19 cellular contexts compared by ENCODE assay signal in the genomic region with DNA sequence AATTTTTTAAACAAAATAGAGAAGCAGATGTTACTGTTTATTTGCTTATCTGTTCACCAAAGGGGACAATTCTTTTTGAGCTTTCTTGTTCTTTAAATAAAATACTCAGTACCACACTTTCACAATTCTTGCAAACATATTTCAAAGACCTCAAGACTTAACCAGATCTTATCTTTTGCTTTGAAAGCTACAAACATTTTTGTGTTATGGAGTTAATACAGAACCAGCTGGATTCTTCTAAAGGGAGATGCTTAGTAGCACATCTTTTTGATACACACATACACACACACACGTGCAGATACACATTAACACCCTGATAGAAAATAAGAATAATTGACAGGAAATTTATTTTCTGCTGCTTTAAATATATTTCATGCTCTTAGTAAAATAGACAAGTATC.
"Had no signal": no experiment of that assay in that cellular context is flagged by ENCODE, and none has a peak within 500 bp of the region (broad histone marks: within the 10 kb centered on the region; RNA-seq: fewer than 3 reads in every experiment).

No MANE protein-coding gene starts in this region.

- DNase-seq: activated CD4-positive, alpha-beta T cell treated with anti-CD3 and anti-CD28 coated beads, Interleukin-2, amount 50 U/mL, for 48 hours; activated CD4-positive, CD25-positive, alpha-beta regulatory T cell; activated naive CD8-positive, alpha-beta T cell treated with anti-CD3 and anti-CD28 coated beads, Interleukin-2, amount 50 U/mL, for 24 hours; activated T-cell treated with anti-CD3 and anti-CD28 coated beads for 4 hours; activated T-cell treated with anti-CD3 and anti-CD28 coated beads, Interleukin-2, amount 50 U/mL, for 72 hours; amniotic stem cell; MG63; NCI-H1105 treated with DMSO at 0.1 percent for 48 hours; NCI-H1436 treated with DMSO at 0.1 percent for 48 hours; NCI-H187 treated with DMSO at 0.1 percent for 48 hours; NCI-H2081 treated with DMSO at 0.1 percent for 48 hours; NCI-H446; NCI-H524; SIG-M5 had no signal

- H3K27ac Mint-ChIP-seq: activated naive CD4-positive, alpha-beta T cell treated with anti-CD3 and anti-CD28 coated beads, Interleukin-2, amount 50 U/mL, for 72 hours; activated T-cell treated with anti-CD3 and anti-CD28 coated beads, Interleukin-2, amount 50 U/mL, for 72 hours; brain had no signal

- H3K36me3 ChIP-seq: ascending aorta, MG63 had no signal

- H3K9me3 Mint-ChIP-seq: activated naive CD4-positive, alpha-beta T cell treated with anti-CD3 and anti-CD28 coated beads, Interleukin-2, amount 50 U/mL, for 72 hours; activated naive CD8-positive, alpha-beta T cell treated with anti-CD3 and anti-CD28 coated beads, Interleukin-2, amount 50 U/mL, for 24 hours; activated T-cell treated with anti-CD3 and anti-CD28 coated beads, Interleukin-2, amount 50 U/mL, for 72 hours; brain; central memory CD8-positive, alpha-beta T cell had no signal

- H3K36me3 Mint-ChIP-seq: activated naive CD4-positive, alpha-beta T cell treated with anti-CD3 and anti-CD28 coated beads, Interleukin-2, amount 50 U/mL, for 72 hours; brain had no signal

- H3K27ac ChIP-seq: ascending aorta, VCaP had no signal

- ATAC-seq: activated naive CD4-positive, alpha-beta T cell treated with anti-CD3 and anti-CD28 coated beads, Interleukin-2, amount 50 U/mL, for 72 hours; activated naive CD8-positive, alpha-beta T cell treated with anti-CD3 and anti-CD28 coated beads, Interleukin-2, amount 50 U/mL, for 24 hours; activated T-cell treated with anti-CD3 and anti-CD28 coated beads, Interleukin-2, amount 50 U/mL, for 72 hours had no signal

- H3K4me3 ChIP-seq: ascending aorta, MG63 had no signal

- H3K4me1 ChIP-seq: ascending aorta had no signal

- H3K27me3 Mint-ChIP-seq: brain; central memory CD8-positive, alpha-beta T cell had no signal

- H3K9me3 ChIP-seq: ascending aorta, MG63 had no signal

- H3K27me3 ChIP-seq: ascending aorta, MG63 had no signal

- H3K4me3 Mint-ChIP-seq: activated T-cell treated with anti-CD3 and anti-CD28 coated beads, Interleukin-2, amount 50 U/mL, for 72 hours; brain; central memory CD8-positive, alpha-beta T cell had no signal
